In genomic region chr19:53504903-53505302, GRCh38 we compare ENCODE assay signal across 18 cellular contexts. TPM values are rescaled to one million over a fixed set of nuclear protein-coding genes. Genes with fewer than 3 reads are reported as not detected.
DNase-seq lines count a peak whose midpoint lies in the region; ATAC-seq and TF ChIP-seq lines count a peak whose summit lies in the region.
"Had no signal": no experiment of that assay in that cellular context is flagged by ENCODE, and none has a peak within 500 bp of the region (broad histone marks: within the 10 kb centered on the region; RNA-seq: fewer than 3 reads in every experiment).

No MANE protein-coding gene starts in this region.

- peaks cover 9% of the 10 kb centered on the region for H3K27me3 Mint-ChIP-seq in endothelial cell (ENCODE audit: unreplicated experiment)
- peaks cover 14 to 42% of the 10 kb centered on the region in 2 donors for H3K27me3 Mint-ChIP-seq in CD8-positive, alpha-beta memory T cell

- intact Hi-C loops in heart right ventricle (cut with DNase I): loop anchor here in 5 of 10 donors (5.0 to 10.0 kb wide), 6 partner anchors 70 to 300 kb away; partner anchors contain the start of gene ZNF761 (in 2 of the 5)
- intact Hi-C loops in left cardiac atrium (cut with DNase I): loop anchor here in 1 of 2 donors (5.0 kb wide), 1 partner anchor 78 kb away; no protein-coding TSS in a partner anchor
- intact Hi-C loops in upper lobe of right lung (cut with DNase I): no loop called here

- no peak overlapping the region for H3K27ac Mint-ChIP-seq in endothelial cell (ENCODE audit: unreplicated experiment)
- no peak overlapping the region for H3K27ac Mint-ChIP-seq in CD8-positive, alpha-beta memory T cell
- H3K27ac Mint-ChIP-seq: naive thymus-derived CD4-positive, alpha-beta T cell had no signal

- no peaks in the 10 kb centered on the region for H3K9me3 Mint-ChIP-seq in endothelial cell (ENCODE audit: unreplicated experiment)
- peaks cover 0 to 26% (median 18%) of the 10 kb centered on the region in 5 donors for H3K9me3 Mint-ChIP-seq in CD8-positive, alpha-beta memory T cell

- ATAC-seq in heart right ventricle (peak in 2 of 8 donors; percentile 24 to 45), left cardiac atrium (no peak), upper lobe of right lung (peak; percentile 57)
- ATAC-seq: GM12878 had no signal

- H3K4me1 ChIP-seq in heart right ventricle (peaks cover 0 to 8% (median 7%) of the 10 kb centered on the region in 9 donors), upper lobe of right lung (no peaks in the 10 kb centered on the region)
- H3K4me1 ChIP-seq in CD8-positive, alpha-beta memory T cell (ENCODE audit: insufficient read depth, low read length): no peaks in the 10 kb centered on the region

- no peaks in the 10 kb centered on the region for H3K79me2 ChIP-seq in neural cell (replicated peaks; ENCODE audit: insufficient read depth, low read length)

- peaks cover 42% of the 10 kb centered on the region for H3K4me1 Mint-ChIP-seq in endothelial cell (ENCODE audit: unreplicated experiment)
- H3K4me1 Mint-ChIP-seq in CD8-positive, alpha-beta memory T cell: peaks cover 0 to 1% (median 0%) of the 10 kb centered on the region in 3 donors

- H3K4me3 Mint-ChIP-seq in endothelial cell (ENCODE audit: unreplicated experiment): peak overlapping the region; percentile 59
- H3K4me3 Mint-ChIP-seq in CD8-positive, alpha-beta memory T cell: no peak overlapping the region
- H3K4me3 Mint-ChIP-seq: naive thymus-derived CD4-positive, alpha-beta T cell had no signal

- WGBS in heart right ventricle, 2 donors: 32 to 46% methylated on average over 7 of the region's 7 CpGs

- no peak overlapping the region for H3K9ac ChIP-seq in neural cell (ENCODE audit: low read length)

- peak overlapping the region in 2 of 10 donors; percentile 3 to 70 for H3K27ac ChIP-seq in heart right ventricle
- H3K27ac ChIP-seq in neural cell (ENCODE audit: low read length): no peak overlapping the region
- peak overlapping the region; percentile 55 for H3K27ac ChIP-seq in upper lobe of right lung
- no peak overlapping the region for H3K27ac ChIP-seq in CD8-positive, alpha-beta memory T cell (ENCODE audit: low read depth, low read length)
- H3K27ac ChIP-seq: cardiac muscle cell had no signal

- no peak for TF ChIP-seq RAD21 in neural cell (conservative IDR thresholded peaks at IDR 0.05)

- H3K36me3 ChIP-seq in heart right ventricle (no peaks in the 10 kb centered on the region), neural cell (ENCODE audit: insufficient read depth, low read length) (no peaks in the 10 kb centered on the region), upper lobe of right lung (no peaks in the 10 kb centered on the region)
- H3K36me3 ChIP-seq in CD8-positive, alpha-beta memory T cell (ENCODE audit: insufficient read depth, low read length): no peaks in the 10 kb centered on the region
- H3K36me3 ChIP-seq: cardiac muscle cell had no signal

- no peaks in the 10 kb centered on the region for H4K20me1 ChIP-seq in neural cell (ENCODE audit: insufficient read depth)

- H3F3A ChIP-seq in neural cell (ENCODE audit: insufficient read depth, low read length, poor library complexity, severe bottlenecking): no peaks in the 10 kb centered on the region

- DNase-seq in heart right ventricle (no peak), left cardiac atrium (no peak), endothelial cell (ENCODE audit: low spot score) (no peak), upper lobe of right lung (no peak), NCI-H2107 (lab: John Stamatoyannopoulos, UW) (no peak)
- no peak for DNase-seq in activated naive CD4-positive, alpha-beta T cell treated with anti-CD3 and anti-CD28 coated beads, Interleukin-2, amount 50 U/mL, for 16 hours
- DNase-seq in CD8-positive, alpha-beta memory T cell: no peak
- DNase-seq: activated CD4-positive, alpha-beta T cell treated with anti-CD3 and anti-CD28 coated beads, Interleukin-2, amount 50 U/mL, for 4 hours; activated effector memory CD4-positive, alpha-beta T cell treated with Interleukin-2 at 50 U/mL for 16 hours; DMS79; GOT3; islet precursor cell; NCI-H1105 had no signal

- no peaks in the 10 kb centered on the region for H3K9me2 ChIP-seq in neural cell (ENCODE audit: insufficient read depth, low read length)

- TF ChIP-seq EP300 in neural cell (conservative IDR thresholded peaks at IDR 0.05; ENCODE audit: poor library complexity, severe bottlenecking): no peak

- CTCF ChIA-PET in CD8-positive, alpha-beta memory T cell (lab: Charles Lee): no interaction called here

- no peak overlapping the region for H3K4me2 ChIP-seq in neural cell (ENCODE audit: low read length)

- H3K9me3 ChIP-seq in heart right ventricle (no peaks in the 10 kb centered on the region), neural cell (ENCODE audit: low read length) (no peaks in the 10 kb centered on the region), upper lobe of right lung (no peaks in the 10 kb centered on the region)
- H3K9me3 ChIP-seq in CD8-positive, alpha-beta memory T cell (ENCODE audit: low read length): no peaks in the 10 kb centered on the region

- POLR2A ChIA-PET in CD8-positive, alpha-beta memory T cell (lab: Charles Lee): no interaction called here

- H2AFZ ChIP-seq in neural cell (ENCODE audit: low read depth, low read length): no peak overlapping the region

- H3K36me3 Mint-ChIP-seq in endothelial cell (ENCODE audit: low read depth, unreplicated experiment): peaks cover 56% of the 10 kb centered on the region
- peaks cover 0 to 14% (median 1%) of the 10 kb centered on the region in 3 donors for H3K36me3 Mint-ChIP-seq in CD8-positive, alpha-beta memory T cell

- peaks cover 0 to 27% (median 7%) of the 10 kb centered on the region in 7 donors for H3K27me3 ChIP-seq in heart right ventricle
- no peaks in the 10 kb centered on the region for H3K27me3 ChIP-seq in neural cell (ENCODE audit: insufficient read depth, low read depth, low read length)
- peaks cover 3% of the 10 kb centered on the region for H3K27me3 ChIP-seq in upper lobe of right lung
- H3K27me3 ChIP-seq in CD8-positive, alpha-beta memory T cell (ENCODE audit: insufficient read depth, low read length, poor library complexity, severe bottlenecking): no peaks in the 10 kb centered on the region
- H3K27me3 ChIP-seq: cardiac muscle cell had no signal

- TF ChIP-seq CTCF in heart right ventricle (IDR thresholded peaks at IDR 0.05) (no peak), endothelial cell (IDR thresholded peaks at IDR 0.05; ENCODE audit: unreplicated experiment) (no peak), neural cell (IDR thresholded peaks at IDR 0.05; ENCODE audit: poor library complexity, severe bottlenecking) (no peak), upper lobe of right lung (IDR thresholded peaks at IDR 0.05) (no peak)

- H3K4me3 ChIP-seq in heart right ventricle: peak overlapping the region in 8 of 10 donors; percentile 8 to 51 (median 40)
- H3K4me3 ChIP-seq in neural cell (ENCODE audit: low read length): peak overlapping the region; percentile 35
- H3K4me3 ChIP-seq in upper lobe of right lung: peak overlapping the region; percentile 32
- no peak overlapping the region for H3K4me3 ChIP-seq in CD8-positive, alpha-beta memory T cell (ENCODE audit: low read length)
- H3K4me3 ChIP-seq: cardiac muscle cell, GM12878 had no signal

TF ChIP-seq in neural cell, 6 proteins besides CTCF, POLR2A, EP300 and RAD21:
- TF ChIP-seq EZH2 (IDR thresholded peaks at IDR 0.05; ENCODE audit: borderline replicate concordance, insufficient read depth, low read length, poor library complexity, severe bottlenecking) (no peak), REST (IDR thresholded peaks at IDR 0.05; ENCODE audit: borderline replicate concordance) (no peak), POLR2AphosphoS5 (IDR thresholded peaks at IDR 0.05) (no peak), TAF1 (IDR thresholded peaks at IDR 0.05; ENCODE audit: low read depth) (no peak), SMC3 (conservative IDR thresholded peaks at IDR 0.05; ENCODE audit: poor library complexity) (no peak), MXI1 (conservative IDR thresholded peaks at IDR 0.05; ENCODE audit: poor library complexity, severe bottlenecking) (no peak)

RNA-seq across cellular contexts. Expression of gene ZNF331, which starts 33.0 kb away (rescaled TPM):
- total RNA-seq in heart right ventricle (10 to 100 TPM; 10.4 to 21.9 (median 14.4) TPM), left cardiac atrium (10 to 100 TPM; 10.4 to 36.1 TPM), endothelial cell (ENCODE audit: unreplicated experiment) (26.6 TPM), upper lobe of right lung (30.1 TPM)
- polyA plus RNA-seq in heart right ventricle (10 to 100 TPM in 1 of 2 donors, 1 to 10 TPM in 1; 5.1 to 19.9 TPM), neural cell (10.7 and 13.3 TPM in 2 replicates)
- 20.2 and 23.4 TPM in 2 replicates for polyA minus RNA-seq in neural cell
- total RNA-seq in CD8-positive, alpha-beta memory T cell: 10 to 100 TPM; 17.5 to 18.6 TPM
- polyA plus RNA-seq in CD8-positive, alpha-beta memory T cell: 43.9 TPM

RNA-seq across cellular contexts. Expression of gene ZNF813, which starts 37.4 kb away (rescaled TPM):
- total RNA-seq in heart right ventricle: 1 to 10 TPM in 6 of 10 donors, under 1 TPM in 4; 0.68 to 1.8 (median 1.4) TPM
- polyA plus RNA-seq in heart right ventricle: under 1 TPM; 0.61 to 0.88 TPM
- total RNA-seq in left cardiac atrium: 1 to 10 TPM; 1.5 TPM
- total RNA-seq in endothelial cell (ENCODE audit: unreplicated experiment): 29.9 TPM
- 1.9 and 2.6 TPM in 2 replicates for polyA plus RNA-seq in neural cell
- polyA minus RNA-seq in neural cell: 8.3 and 10.7 TPM in 2 replicates
- 4.6 TPM for total RNA-seq in upper lobe of right lung
- total RNA-seq in CD8-positive, alpha-beta memory T cell: 1 to 10 TPM; 5.6 to 6.6 TPM
- polyA plus RNA-seq in CD8-positive, alpha-beta memory T cell: 4.7 TPM
- total RNA-seq: HT-29 had no signal
